ENCODE assay signal across 20 cellular contexts in the genomic region with DNA sequence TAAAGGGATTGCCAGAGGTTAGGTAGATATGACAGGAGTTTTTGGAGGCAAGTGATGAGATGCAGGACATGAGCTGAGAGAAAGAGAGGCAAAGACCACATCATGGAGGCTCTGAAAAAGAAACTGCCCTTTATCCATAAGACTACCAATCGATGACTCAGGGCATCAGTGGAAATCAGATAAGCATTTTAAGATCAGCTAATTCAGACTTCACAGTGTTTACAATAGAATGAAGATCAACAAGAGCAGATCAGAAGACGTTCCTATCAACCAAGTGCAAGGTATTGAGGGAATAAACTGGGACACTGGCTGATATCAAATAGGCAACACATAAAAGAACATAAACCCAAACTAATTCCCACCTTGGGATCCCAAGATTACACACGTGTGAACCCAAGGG.
DNase-seq lines count a peak whose midpoint lies in the region; ATAC-seq and TF ChIP-seq lines count a peak whose summit lies in the region.
"Had no signal": no experiment of that assay in that cellular context is flagged by ENCODE, and none has a peak within 500 bp of the region (broad histone marks: within the 10 kb centered on the region; RNA-seq: fewer than 3 reads in every experiment).

No MANE protein-coding gene starts in this region.

- H3K9me3 ChIP-seq in HCT116 (ENCODE audit: control insufficient read depth in 1 of 2, insufficient read depth in 1 of 2, low read depth in 1 of 2, low read length in 2 of 2) = no peaks in the 10 kb centered on the region
- no peaks in the 10 kb centered on the region for H3K9me3 ChIP-seq in adrenal gland (replicated peaks in 1 of 3)
- H3K9me3 ChIP-seq: BE2C, BLaER1 had no signal

- H4K20me1 ChIP-seq in HCT116 (ENCODE audit: insufficient read depth) = no peaks in the 10 kb centered on the region
- H4K20me1 ChIP-seq: BLaER1 had no signal

- 56 to 72% (median 62%) methylated on average over 3 of the region's 3 CpGs for WGBS in adrenal gland, 4 donors

- DNase-seq in HCT116 (ENCODE audit: low read depth, low spot score) = no peak
- DNase-seq in LNCaP clone FGC (ENCODE audit: low read depth) = peak; percentile 21
- DNase-seq in DMS153 (lab: John Stamatoyannopoulos, UW) = no peak
- DNase-seq in adrenal gland = no peak
- DNase-seq: 8988T; ACHN; BE2C; C1 segment of cervical spinal cord; CD4-positive, alpha-beta memory T cell; CD4-positive, CD25-positive, alpha-beta regulatory T cell; CD8-positive, alpha-beta memory T cell; COR-L47; DMS53; DMS79; DND-41; EL; GDM1 had no signal

- no peaks in the 10 kb centered on the region for H3K4me1 ChIP-seq in HCT116 (ENCODE audit: control insufficient read depth in 1 of 2, insufficient read depth in 2 of 2, low read length in 2 of 2)
- H3K4me1 ChIP-seq in adrenal gland (replicated peaks in 1 of 2) = no peaks in the 10 kb centered on the region
- H3K4me1 ChIP-seq: BE2C, BLaER1 had no signal

- no peaks in the 10 kb centered on the region for H3K9me2 ChIP-seq in HCT116 (ENCODE audit: insufficient read depth)

- H3K36me3 ChIP-seq in HCT116 (ENCODE audit: control insufficient read depth in 1 of 2, insufficient read depth in 2 of 2, low read length in 2 of 2) = no peaks in the 10 kb centered on the region
- H3K36me3 ChIP-seq in adrenal gland (replicated peaks in 1 of 2) = no peaks in the 10 kb centered on the region
- H3K36me3 ChIP-seq: BE2C, BLaER1 had no signal

- no peaks in the 10 kb centered on the region for H3K79me2 ChIP-seq in HCT116 (ENCODE audit: insufficient read depth, low read length)

- peak overlapping the region; percentile 13 for H2AFZ ChIP-seq in HCT116 (ENCODE audit: low read depth, low read length, poor library complexity, severe bottlenecking)

- ATAC-seq in HCT116 = no peak
- ATAC-seq in GM19023 (IDR thresholded peaks at IDR 0.05; ENCODE audit: unreplicated experiment) = no peak
- ATAC-seq: GM12878 had no signal

- RAD21 ChIA-PET in HCT116 (lab: Charles Lee; ENCODE audit: low non-redundant PET in 1 of 2, low total read pairs in 2 of 2, uncharacterized antibody in 2 of 2, unreplicated experiment in 2 of 2) = no interaction called here

- TF ChIP-seq RAD21 in HCT116 (IDR thresholded peaks at IDR 0.05; ENCODE audit: low read depth) = no peak

- CTCF ChIA-PET in HCT116 (lab: Charles Lee) = no interaction called here

- BruUV-seq in HCT116 (replicated peaks; lab: Mats Ljungman, UMichigan) = no TSS peak

- POLR2A ChIA-PET in HCT116 (lab: Charles Lee) = no interaction called here

- no peak overlapping the region for H3K27ac ChIP-seq in HCT116 (ENCODE audit: low read depth, low read length)
- no peak overlapping the region for H3K27ac ChIP-seq in adrenal gland
- H3K27ac ChIP-seq: BLaER1 had no signal

- H3K9ac ChIP-seq in HCT116 (ENCODE audit: low read length) = no peak overlapping the region
- H3K9ac ChIP-seq: BLaER1 had no signal

- H3K4me3 ChIP-seq in HCT116 (replicated peaks in 1 of 2; ENCODE audit: low read depth in 1 of 2, low read length in 2 of 2) = no peak overlapping the region
- no peak overlapping the region for H3K4me3 ChIP-seq in LNCaP clone FGC (ENCODE audit: low read depth, low read length)
- H3K4me3 ChIP-seq in adrenal gland = no peak overlapping the region
- H3K4me3 ChIP-seq: BLaER1, GM12878 had no signal

- TF ChIP-seq CTCF in HCT116 (IDR thresholded peaks at IDR 0.05 in 2 of 3, conservative IDR thresholded peaks at IDR 0.05 in 1 of 3; ENCODE audit: borderline replicate concordance in 1 of 3, insufficient read depth in 1 of 3, low read depth in 2 of 3, low read length in 2 of 3) = no peak
- no peak for TF ChIP-seq CTCF in LNCaP clone FGC (IDR thresholded peaks at IDR 0.05; ENCODE audit: control insufficient read depth, extremely low read depth, insufficient read depth)
- no peak for TF ChIP-seq CTCF in adrenal gland (IDR thresholded peaks at IDR 0.05)

- TF ChIP-seq POLR2A in HCT116 (IDR thresholded peaks at IDR 0.05; ENCODE audit: borderline replicate concordance, extremely low read depth, insufficient read depth, insufficient read length) (no peak), adrenal gland (IDR thresholded peaks at IDR 0.05) (no peak)

- intact Hi-C loops in HCT116 (cut with micrococcal nuclease) = no loop called here
- intact Hi-C loops in adrenal gland (cut with DNase I) = no loop called here

- H3K4me2 ChIP-seq in HCT116 (ENCODE audit: low read length) = no peak overlapping the region
- H3K4me2 ChIP-seq: BLaER1 had no signal

- H3K27me3 ChIP-seq in HCT116 (ENCODE audit: insufficient read depth, low read length) (no peaks in the 10 kb centered on the region), adrenal gland (no peaks in the 10 kb centered on the region)
- H3K27me3 ChIP-seq: BE2C, BLaER1 had no signal

TF ChIP-seq in HCT116, 20 proteins besides CTCF, POLR2A, EP300 and RAD21:
- no peak for TF ChIP-seq SRF (IDR thresholded peaks at IDR 0.05; ENCODE audit: low read depth)
- no peak for TF ChIP-seq JUND (IDR thresholded peaks at IDR 0.05)
- no peak for TF ChIP-seq POLR2AphosphoS5 (IDR thresholded peaks at IDR 0.05; ENCODE audit: low read depth, low read length)
- TF ChIP-seq, protein P1, sequence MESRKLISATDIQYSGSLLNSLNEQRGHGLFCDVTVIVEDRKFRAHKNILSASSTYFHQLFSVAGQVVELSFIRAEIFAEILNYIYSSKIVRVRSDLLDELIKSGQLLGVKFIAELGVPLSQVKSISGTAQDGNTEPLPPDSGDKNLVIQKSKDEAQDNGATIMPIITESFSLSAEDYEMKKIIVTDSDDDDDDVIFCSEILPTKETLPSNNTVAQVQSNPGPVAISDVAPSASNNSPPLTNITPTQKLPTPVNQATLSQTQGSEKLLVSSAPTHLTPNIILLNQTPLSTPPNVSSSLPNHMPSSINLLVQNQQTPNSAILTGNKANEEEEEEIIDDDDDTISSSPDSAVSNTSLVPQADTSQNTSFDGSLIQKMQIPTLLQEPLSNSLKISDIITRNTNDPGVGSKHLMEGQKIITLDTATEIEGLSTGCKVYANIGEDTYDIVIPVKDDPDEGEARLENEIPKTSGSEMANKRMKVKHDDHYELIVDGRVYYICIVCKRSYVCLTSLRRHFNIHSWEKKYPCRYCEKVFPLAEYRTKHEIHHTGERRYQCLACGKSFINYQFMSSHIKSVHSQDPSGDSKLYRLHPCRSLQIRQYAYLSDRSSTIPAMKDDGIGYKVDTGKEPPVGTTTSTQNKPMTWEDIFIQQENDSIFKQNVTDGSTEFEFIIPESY (IDR thresholded peaks at IDR 0.05; ENCODE audit: extremely low read depth, insufficient replicate concordance, low read length) = no peak
- no peak for TF ChIP-seq SP1 (IDR thresholded peaks at IDR 0.05; ENCODE audit: low read depth)
- no peak for TF ChIP-seq TCF7L2 (IDR thresholded peaks at IDR 0.05; ENCODE audit: borderline replicate concordance, extremely low read depth, insufficient read depth, insufficient read length)
